ENCODE assay signal across 8 cellular contexts in genomic region chr13:101626925-101627555, GRCh38.
DNase-seq lines count a peak whose midpoint lies in the region; ATAC-seq and TF ChIP-seq lines count a peak whose summit lies in the region.

No MANE protein-coding gene starts in this region.

- peaks cover 29 to 33% of the 10 kb centered on the region in 2 donors for H3K4me1 ChIP-seq in naive thymus-derived CD4-positive, alpha-beta T cell (ENCODE audit: control insufficient read depth in 2 of 2, insufficient read depth in 2 of 2, low read length in 2 of 2)

- no peaks in the 10 kb centered on the region for H3K9me3 ChIP-seq in naive thymus-derived CD4-positive, alpha-beta T cell (ENCODE audit: control insufficient read depth in 2 of 3, low read length in 3 of 3)

- TF ChIP-seq CTCF in GM13977 (IDR thresholded peaks at IDR 0.05; ENCODE audit: extremely low read depth, insufficient read depth, missing control alignments) = no peak

- H3K4me3 Mint-ChIP-seq in activated naive CD8-positive, alpha-beta T cell treated with anti-CD3 and anti-CD28 coated beads for 36 hours = no peak overlapping the region
- H3K4me3 Mint-ChIP-seq in naive thymus-derived CD4-positive, alpha-beta T cell = peak overlapping the region; percentile 63 to 92 (median 78)

- H3K9me3 Mint-ChIP-seq in activated naive CD8-positive, alpha-beta T cell treated with anti-CD3 and anti-CD28 coated beads for 36 hours = no peaks in the 10 kb centered on the region
- H3K9me3 Mint-ChIP-seq in naive thymus-derived CD4-positive, alpha-beta T cell = no peaks in the 10 kb centered on the region

- POLR2A ChIA-PET in naive thymus-derived CD4-positive, alpha-beta T cell (lab: Charles Lee) = interaction anchor here (1.0 kb wide), 1 partner anchor 1219 kb away, joined by 3 read pairs; no protein-coding TSS in a partner anchor

- intact Hi-C loops in naive thymus-derived CD4-positive, alpha-beta T cell (cut with micrococcal nuclease) = loop anchor here (2.0 to 10.0 kb wide), 9 partner anchors 112 to 1970 kb away; partner anchors contain the start of genes TMTC4 (in 2 of the 2), ERCC5 (in 1 of the 2), GGACT (in 1 of the 2) and TPP2 (in 1 of the 2)

- H3K4me3 ChIP-seq in naive thymus-derived CD4-positive, alpha-beta T cell (ENCODE audit: low read length) = peak overlapping the region; percentile 40

- peak; percentile 91 for ATAC-seq in GM21526 (IDR thresholded peaks at IDR 0.05; ENCODE audit: low FRiP score, unreplicated experiment)
- ATAC-seq in naive thymus-derived CD4-positive, alpha-beta T cell = peak; percentile 73

- H3K27ac Mint-ChIP-seq in activated naive CD8-positive, alpha-beta T cell treated with anti-CD3 and anti-CD28 coated beads for 36 hours = peak overlapping the region; percentile 81
- peak overlapping the region; percentile 15 to 89 (median 76) for H3K27ac Mint-ChIP-seq in naive thymus-derived CD4-positive, alpha-beta T cell

- H3K4me1 Mint-ChIP-seq in activated naive CD8-positive, alpha-beta T cell treated with anti-CD3 and anti-CD28 coated beads for 36 hours = peaks cover 47% of the 10 kb centered on the region
- H3K4me1 Mint-ChIP-seq in naive thymus-derived CD4-positive, alpha-beta T cell = peaks cover 9 to 49% (median 48%) of the 10 kb centered on the region in 7 donors

- H3K36me3 ChIP-seq in naive thymus-derived CD4-positive, alpha-beta T cell (ENCODE audit: control insufficient read depth in 2 of 3, insufficient read depth in 3 of 3, low read length in 3 of 3) = no peaks in the 10 kb centered on the region

- DNase-seq in GM13977 (ENCODE audit: low spot score) = peak; percentile 15
- DNase-seq in KG1 (lab: John Stamatoyannopoulos, UW) = peak; percentile 68
- peak; percentile 50 for DNase-seq in activated naive CD8-positive, alpha-beta T cell treated with anti-CD3 and anti-CD28 coated beads for 36 hours
- DNase-seq in naive thymus-derived CD4-positive, alpha-beta T cell = peak in 6 of 9 donors; percentile 24 to 62 (median 48)
- no peak for DNase-seq in NCI-H2171 treated with DMSO at 0.1 percent for 48 hours (lab: John Stamatoyannopoulos, UW)
- DNase-seq in NCI-H524 treated with DMSO at 0.1 percent for 48 hours (lab: John Stamatoyannopoulos, UW) = no peak
- no peak for DNase-seq in effector CD4-positive, alpha-beta T cell

- CTCF ChIA-PET in naive thymus-derived CD4-positive, alpha-beta T cell (lab: Charles Lee) = interaction anchor here (0.7 kb wide), 1 partner anchor 14 kb away, joined by 3 read pairs; no protein-coding TSS in a partner anchor

- H3K27me3 Mint-ChIP-seq in activated naive CD8-positive, alpha-beta T cell treated with anti-CD3 and anti-CD28 coated beads for 36 hours = peaks cover 3% of the 10 kb centered on the region
- H3K27me3 Mint-ChIP-seq in naive thymus-derived CD4-positive, alpha-beta T cell = peaks cover 0 to 27% (median 0%) of the 10 kb centered on the region in 5 donors

- peak overlapping the region; percentile 67 for H3K27ac ChIP-seq in naive thymus-derived CD4-positive, alpha-beta T cell (ENCODE audit: low read depth, low read length)

- no peaks in the 10 kb centered on the region for H3K36me3 Mint-ChIP-seq in activated naive CD8-positive, alpha-beta T cell treated with anti-CD3 and anti-CD28 coated beads for 36 hours
- H3K36me3 Mint-ChIP-seq in naive thymus-derived CD4-positive, alpha-beta T cell = peaks cover 0 to 2% (median 0%) of the 10 kb centered on the region in 5 donors

- no peaks in the 10 kb centered on the region for H3K27me3 ChIP-seq in naive thymus-derived CD4-positive, alpha-beta T cell (ENCODE audit: control insufficient read depth in 2 of 2, insufficient read depth in 2 of 2, low read length in 2 of 2)

- in situ Hi-C loops in GM13977 (cut with MboI; ENCODE audit: low pct_unique_long_range_greater_than_20kb, low sequenced_read_pairs, unreplicated experiment) = no loop called here

Comparison
In these comparisons a context has a peak if more than half of its experiments do, and no peak if none do; other contexts are left out.
1. DNase-seq: peak in GM13977 (single experiment), KG1 (single experiment), activated naive CD8-positive, alpha-beta T cell treated with anti-CD3 and anti-CD28 coated beads for 36 hours (single experiment) and naive thymus-derived CD4-positive, alpha-beta T cell (6 of 9); none in NCI-H2171 treated with DMSO at 0.1 percent for 48 hours (single experiment), NCI-H524 treated with DMSO at 0.1 percent for 48 hours (single experiment) and effector CD4-positive, alpha-beta T cell (single experiment).